In the genomic region with DNA sequence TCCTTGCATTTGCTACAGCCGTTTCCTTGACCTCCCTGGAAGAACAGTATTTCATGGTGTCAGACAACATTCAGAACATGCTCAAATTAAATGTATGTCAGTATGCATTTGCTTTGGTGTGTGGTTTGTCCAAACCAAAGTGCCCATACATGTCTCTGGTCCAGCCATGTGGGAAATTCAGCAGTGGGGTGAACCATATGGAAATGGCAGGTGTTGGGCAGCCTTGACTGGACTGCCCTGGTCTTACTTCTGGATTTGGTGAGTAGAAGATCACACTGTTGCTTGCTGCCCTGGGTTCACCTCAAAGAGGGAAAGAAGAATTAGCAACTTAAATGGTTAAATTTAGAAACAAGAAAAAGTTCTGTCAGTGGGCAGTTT, we compare ENCODE assay signal across 26 cellular contexts.
DNase-seq lines count a peak whose midpoint lies in the region; ATAC-seq, FAIRE-seq and TF ChIP-seq lines count a peak whose summit lies in the region.
"Had no signal": no experiment of that assay in that cellular context is flagged by ENCODE, and none has a peak within 500 bp of the region (broad histone marks: within the 10 kb centered on the region; RNA-seq: fewer than 3 reads in every experiment).

No MANE protein-coding gene starts in this region.

- no peak overlapping the region for H3K4me3 Mint-ChIP-seq in stimulated activated naive B cell treated with anti-CD40 and anti-IgM and Interleukin-4, amounts not matched to agents 10 μg/mL and 1 μg/mL and 100 μg/mL, for 72 hours
- H3K4me3 Mint-ChIP-seq: CD8-positive, alpha-beta T cell had no signal

- ATAC-seq in GM19372 (IDR thresholded peaks at IDR 0.05; ENCODE audit: low read depth, unreplicated experiment) = peak; percentile 19
- peak; percentile 24 for ATAC-seq in GM12878
- ATAC-seq in stimulated activated naive B cell treated with anti-CD40 and anti-IgM and Interleukin-4, amounts not matched to agents 10 μg/mL and 1 μg/mL and 100 μg/mL, for 72 hours (replicated peaks) = peak in 1 of 2 donors; percentile 9
- ATAC-seq: CD8-positive, alpha-beta T cell; HCT116; heart left ventricle; left cardiac atrium; psoas muscle had no signal

- POLR2A ChIA-PET in GM12878 (lab: Charles Lee) = no interaction called here

- peaks cover 0 to 1% of the 10 kb centered on the region in 2 donors for H3K9me3 Mint-ChIP-seq in stimulated activated naive B cell treated with anti-CD40 and anti-IgM and Interleukin-4, amounts not matched to agents 10 μg/mL and 1 μg/mL and 100 μg/mL, for 72 hours

- H3K9me3 ChIP-seq in Karpas-422 (ENCODE audit: low read length) (no peaks in the 10 kb centered on the region), GM12878 (replicated peaks; ENCODE audit: control insufficient read depth, insufficient read depth, low read length) (no peaks in the 10 kb centered on the region)
- H3K9me3 ChIP-seq: psoas muscle, tibial nerve had no signal

- H3K36me3 ChIP-seq in Karpas-422 (ENCODE audit: insufficient read depth, low read length) = peaks cover 32% of the 10 kb centered on the region; the same call in 1 of the 2 replicates
- H3K36me3 ChIP-seq in GM12878 (ENCODE audit: control insufficient read depth in 2 of 2, insufficient read depth in 2 of 2, low read length in 1 of 2) = no peaks in the 10 kb centered on the region
- H3K36me3 ChIP-seq: brain microvascular endothelial cell had no signal

- H3K79me2 ChIP-seq in Karpas-422 (ENCODE audit: low read length) (no peaks in the 10 kb centered on the region), GM12878 (ENCODE audit: control insufficient read depth, insufficient read depth, low read length) (no peaks in the 10 kb centered on the region)

- TF ChIP-seq POLR2A in GM12878 (IDR thresholded peaks at IDR 0.05; ENCODE audit: low read depth, low read length) = no peak

- no peak for TF ChIP-seq CTCF in GM12878 (IDR thresholded peaks at IDR 0.05 in 2 of 3, conservative IDR thresholded peaks at IDR 0.05 in 1 of 3; ENCODE audit: control insufficient read depth in 2 of 3, extremely low read depth in 1 of 3, insufficient read depth in 1 of 3, low read depth in 3 of 3, low read length in 3 of 3)

- DNase-seq in Karpas-422 = no peak
- no peak for DNase-seq in GM12878 (ENCODE audit: low read depth, low spot score)
- no peak for DNase-seq in stimulated activated naive B cell treated with anti-CD40 and anti-IgM and Interleukin-4, amounts not matched to agents 10 μg/mL and 1 μg/mL and 100 μg/mL, for 72 hours
- DNase-seq in NCI-H748 treated with DMSO at 0.1 percent for 48 hours (lab: John Stamatoyannopoulos, UW) = no peak
- DNase-seq in NCI-H187 (lab: John Stamatoyannopoulos, UW) = no peak
- no peak for DNase-seq in stimulated activated CD4-positive, alpha-beta T cell treated with anti-CD3 and anti-CD28 coated beads, Interleukin-4, amount 100 ng/mL, for 4 hours
- DNase-seq: activated CD4-positive, alpha-beta T cell treated with anti-CD3 and anti-CD28 coated beads, Interleukin-2, amount 50 U/mL, for 1 hour; activated CD8-positive, alpha-beta memory T cell treated with anti-CD3 and anti-CD28 coated beads, Interleukin-2, amount 50 U/mL, for 48 hours; activated effector memory CD4-positive, alpha-beta T cell treated with anti-CD3 and anti-CD28 coated beads, Interleukin-2, amount 50 U/mL, for 16 hours; brain microvascular endothelial cell; CD8-positive, alpha-beta T cell; effector CD4-positive, alpha-beta T cell; heart left ventricle; KG1; left cardiac atrium; mammary epithelial cell; NCI-H1436; NCI-H526; nucleus accumbens; psoas muscle; stimulated activated CD8-positive, alpha-beta memory T cell treated with anti-CD3 and anti-CD28 coated beads, Interleukin-4, amount 100 ng/mL, for 48 hours had no signal

- no peak for TF ChIP-seq EP300 in GM12878 (IDR thresholded peaks at IDR 0.05; ENCODE audit: borderline replicate concordance in 1 of 2, control insufficient read depth in 1 of 2, low read depth in 2 of 2, low read length in 2 of 2)

- peaks cover 10 to 12% of the 10 kb centered on the region in 2 donors for H3K4me1 Mint-ChIP-seq in stimulated activated naive B cell treated with anti-CD40 and anti-IgM and Interleukin-4, amounts not matched to agents 10 μg/mL and 1 μg/mL and 100 μg/mL, for 72 hours

- 100% methylated on average over 1 of the region's 1 CpG for WGBS in GM12878 (ENCODE audit: insufficient coverage, insufficient replicate concordance, low lambda C conversion rate, missing lambda C conversion rate)

- H3K27ac ChIP-seq in Karpas-422 (ENCODE audit: low read length) (peak overlapping the region; percentile 93), GM12878 (ENCODE audit: control insufficient read depth, insufficient read depth) (no peak overlapping the region)
- H3K27ac ChIP-seq: brain microvascular endothelial cell, epithelial cell of prostate, heart left ventricle, psoas muscle, tibial nerve had no signal

- H3K27me3 ChIP-seq in Karpas-422 (ENCODE audit: low read length) (no peaks in the 10 kb centered on the region), GM12878 (replicated peaks in 1 of 2; ENCODE audit: control insufficient read depth in 2 of 2, insufficient read depth in 2 of 2, low read length in 1 of 2) (no peaks in the 10 kb centered on the region)
- H3K27me3 ChIP-seq: brain microvascular endothelial cell, heart left ventricle, tibial nerve had no signal

- CTCF ChIA-PET in GM12878 (lab: Yijun Ruan, JAX) = interaction anchor here (1.0 to 3.5 kb wide), 4 partner anchors 50 to 280 kb away, joined by 3 to 22 read pairs (median 4); no protein-coding TSS in a partner anchor

- H3K36me3 Mint-ChIP-seq in stimulated activated naive B cell treated with anti-CD40 and anti-IgM and Interleukin-4, amounts not matched to agents 10 μg/mL and 1 μg/mL and 100 μg/mL, for 72 hours = peaks cover 17 to 18% of the 10 kb centered on the region in 2 donors

- H4K20me1 ChIP-seq in Karpas-422 (ENCODE audit: insufficient read depth, low read depth, low read length) (no peaks in the 10 kb centered on the region), GM12878 (ENCODE audit: control insufficient read depth, insufficient read depth) (no peaks in the 10 kb centered on the region)

- H3K4me3 ChIP-seq in Karpas-422 (ENCODE audit: low read length) (no peak overlapping the region), GM12878 (no peak overlapping the region)
- H3K4me3 ChIP-seq: heart left ventricle, psoas muscle, tibial nerve had no signal

- H3K4me2 ChIP-seq in Karpas-422 (ENCODE audit: low read depth, low read length, poor library complexity, severe bottlenecking) = peak overlapping the region; percentile 58
- H3K4me2 ChIP-seq in GM12878 (ENCODE audit: control insufficient read depth, insufficient read depth) = no peak overlapping the region; the same call in 1 of the 2 replicates

- H2AFZ ChIP-seq in Karpas-422 (ENCODE audit: low read length) (no peak overlapping the region), GM12878 (ENCODE audit: control insufficient read depth, low read depth, low read length) (no peak overlapping the region)

- no peak for TF ChIP-seq RAD21 in GM12878 (IDR thresholded peaks at IDR 0.05; ENCODE audit: insufficient read depth, low read depth, low read length)

- no TSS peak for BruUV-seq in GM12878 (replicated peaks; lab: Mats Ljungman, UMichigan)

- no peak for FAIRE-seq in GM12878 (lab: Jason Lieb, UNC)
- FAIRE-seq: G401.6 had no signal

- SMC1A ChIA-PET in GM12878 (lab: Charles Lee; ENCODE audit: uncharacterized antibody, unreplicated experiment) = interaction anchor here (0.6 to 1.7 kb wide), 7 partner anchors 18 to 284 kb away, joined by 3 to 7 read pairs (median 3); no protein-coding TSS in a partner anchor

- H3K9ac ChIP-seq in Karpas-422 (ENCODE audit: low read length) = peak overlapping the region; percentile 57
- H3K9ac ChIP-seq in GM12878 (ENCODE audit: control insufficient read depth, insufficient read depth, low read length) = no peak overlapping the region

- H3K27ac Mint-ChIP-seq in stimulated activated naive B cell treated with anti-CD40 and anti-IgM and Interleukin-4, amounts not matched to agents 10 μg/mL and 1 μg/mL and 100 μg/mL, for 72 hours = peak overlapping the region; percentile 32
- H3K27ac Mint-ChIP-seq: CD8-positive, alpha-beta T cell had no signal

- in situ Hi-C loops in GM12878 (cut with MboI) = no loop called here

- H3K4me1 ChIP-seq in Karpas-422 (ENCODE audit: low read length) (peaks cover 48% of the 10 kb centered on the region), GM12878 (ENCODE audit: control insufficient read depth, insufficient read depth, low read length) (peaks cover 14% of the 10 kb centered on the region)
- H3K4me1 ChIP-seq: psoas muscle had no signal

- intact Hi-C loops in GM12878 (cut with micrococcal nuclease; ENCODE audit: unreplicated experiment) = no loop called here

- no peaks in the 10 kb centered on the region for H3K9me2 ChIP-seq in Karpas-422 (replicated peaks; ENCODE audit: insufficient read depth, low read length)

- RAD21 ChIA-PET in GM12878 (lab: Charles Lee; ENCODE audit: unreplicated experiment) = interaction anchor here (1.3 to 2.1 kb wide), 2 partner anchors 50 to 280 kb away, joined by 3 to 10 read pairs; no protein-coding TSS in a partner anchor

- no peaks in the 10 kb centered on the region for H3K27me3 Mint-ChIP-seq in stimulated activated naive B cell treated with anti-CD40 and anti-IgM and Interleukin-4, amounts not matched to agents 10 μg/mL and 1 μg/mL and 100 μg/mL, for 72 hours

TF ChIP-seq in GM12878, 131 proteins besides CTCF, POLR2A, EP300 and RAD21 (continues in another document):
- TF ChIP-seq EZH2 (IDR thresholded peaks at IDR 0.05; ENCODE audit: borderline replicate concordance, control insufficient read depth, low read depth, low read length) (no peak), PML (IDR thresholded peaks at IDR 0.05; ENCODE audit: low read length) (no peak)
